ENCODE assay signal across 16 cellular contexts in genomic region chr20:63260943-63261807, GRCh38. TPM values are rescaled to one million over a fixed set of nuclear protein-coding genes. Genes with fewer than 3 reads are reported as not detected.
DNase-seq lines count a peak whose midpoint lies in the region; ATAC-seq and TF ChIP-seq lines count a peak whose summit lies in the region.
"Had no signal": no experiment of that assay in that cellular context is flagged by ENCODE, and none has a peak within 500 bp of the region (broad histone marks: within the 10 kb centered on the region; RNA-seq: fewer than 3 reads in every experiment).

No MANE protein-coding gene starts in this region.

- H3K27me3 ChIP-seq in NT2/D1 (ENCODE audit: insufficient read depth, insufficient read length) = peaks cover 9% of the 10 kb centered on the region
- H3K27me3 ChIP-seq: ascending aorta had no signal

- CTCF ChIA-PET in OCI-LY7 (lab: Charles Lee; ENCODE audit: unreplicated experiment) = no interaction called here

- POLR2A ChIA-PET in OCI-LY7 (lab: Charles Lee) = no interaction called here

- H3K4me3 Mint-ChIP-seq in glutamatergic neuron (ENCODE audit: unreplicated experiment) = peak overlapping the region; percentile 74
- H3K4me3 Mint-ChIP-seq in type B pancreatic cell = peak overlapping the region; percentile 57
- H3K4me3 Mint-ChIP-seq: natural killer cell treated with Interleukin-12 subunit alpha and Interleukin-12 subunit beta and Interleukin-15 and Interleukin-18, amount 100 ng/mL, for 72 hours had no signal

- no peak for ATAC-seq in HG02759 (IDR thresholded peaks at IDR 0.05; ENCODE audit: unreplicated experiment)
- ATAC-seq: Right ventricle myocardium inferior had no signal

- H4K20me1 ChIP-seq in OCI-LY7 (ENCODE audit: insufficient read depth, low read length) = no peaks in the 10 kb centered on the region

- TF ChIP-seq CTCF in glutamatergic neuron (IDR thresholded peaks at IDR 0.05; ENCODE audit: partially characterized antibody, unreplicated experiment) (no peak), type B pancreatic cell (conservative IDR thresholded peaks at IDR 0.05) (no peak), OCI-LY7 (conservative IDR thresholded peaks at IDR 0.05; ENCODE audit: low read length) (no peak)

- no peaks in the 10 kb centered on the region for H3K79me2 ChIP-seq in OCI-LY7 (ENCODE audit: insufficient read depth, low read depth, low read length)

- H3K27ac Mint-ChIP-seq in glutamatergic neuron (ENCODE audit: unreplicated experiment) = peak overlapping the region; percentile 71
- H3K27ac Mint-ChIP-seq in type B pancreatic cell = peak overlapping the region; percentile 41
- H3K27ac Mint-ChIP-seq: natural killer cell treated with Interleukin-12 subunit alpha and Interleukin-12 subunit beta and Interleukin-15 and Interleukin-18, amount 100 ng/mL, for 72 hours had no signal

- no TSS peak for BruUV-seq in OCI-LY7 (replicated peaks; lab: Mats Ljungman, UMichigan)

- H3K36me3 ChIP-seq in NT2/D1 (ENCODE audit: insufficient read depth, insufficient read length, low read length) (peaks cover 1% of the 10 kb centered on the region), OCI-LY7 (ENCODE audit: insufficient read depth, low read length) (no peaks in the 10 kb centered on the region)
- H3K36me3 ChIP-seq: ascending aorta had no signal

- H3K4me1 Mint-ChIP-seq in glutamatergic neuron (ENCODE audit: low read depth, unreplicated experiment) = peaks cover 31% of the 10 kb centered on the region
- H3K4me1 Mint-ChIP-seq in type B pancreatic cell (ENCODE audit: unreplicated experiment) = peaks cover 18% of the 10 kb centered on the region

- H3K4me3 ChIP-seq in NT2/D1 (ENCODE audit: insufficient read length, low read depth) (no peak overlapping the region), OCI-LY7 (ENCODE audit: low read depth, low read length, poor library complexity, severe bottlenecking) (no peak overlapping the region)
- H3K4me3 ChIP-seq: ascending aorta had no signal

- H3K4me1 ChIP-seq in NT2/D1 (ENCODE audit: insufficient read depth, insufficient read length) = peaks cover 34% of the 10 kb centered on the region
- H3K4me1 ChIP-seq in OCI-LY7 (ENCODE audit: insufficient read depth, low read length, poor library complexity, severe bottlenecking) = no peaks in the 10 kb centered on the region
- H3K4me1 ChIP-seq: ascending aorta had no signal

- peak overlapping the region; percentile 43 for H3K9ac ChIP-seq in NT2/D1 (ENCODE audit: insufficient read length, low read depth)

- no peak overlapping the region for H3K27ac ChIP-seq in OCI-LY7 (ENCODE audit: low read depth, low read length, poor library complexity, severe bottlenecking)
- H3K27ac ChIP-seq: ascending aorta had no signal

- H3K36me3 Mint-ChIP-seq in glutamatergic neuron (ENCODE audit: unreplicated experiment) = peaks cover 11% of the 10 kb centered on the region
- no peaks in the 10 kb centered on the region for H3K36me3 Mint-ChIP-seq in type B pancreatic cell
- H3K36me3 Mint-ChIP-seq: natural killer cell treated with Interleukin-12 subunit alpha and Interleukin-12 subunit beta and Interleukin-15 and Interleukin-18, amount 100 ng/mL, for 72 hours had no signal

- no peaks in the 10 kb centered on the region for H3K9me2 ChIP-seq in OCI-LY7 (ENCODE audit: insufficient read depth, low read length)

- H3K4me2 ChIP-seq in OCI-LY7 (ENCODE audit: low read length) = no peak overlapping the region

- H3K27me3 Mint-ChIP-seq in glutamatergic neuron (ENCODE audit: unreplicated experiment) (peaks cover 4% of the 10 kb centered on the region), type B pancreatic cell (peaks cover 4% of the 10 kb centered on the region)

- no peaks in the 10 kb centered on the region for H3K9me3 ChIP-seq in NT2/D1 (ENCODE audit: insufficient read depth, low read length)
- no peaks in the 10 kb centered on the region for H3K9me3 ChIP-seq in OCI-LY7 (ENCODE audit: low read length)
- H3K9me3 ChIP-seq: ascending aorta had no signal

- intact Hi-C loops in OCI-LY7 (cut with micrococcal nuclease; ENCODE audit: unreplicated experiment) = no loop called here

- H3K9me3 Mint-ChIP-seq in glutamatergic neuron (ENCODE audit: unreplicated experiment) (peaks cover 5% of the 10 kb centered on the region), type B pancreatic cell (no peaks in the 10 kb centered on the region)
- H3K9me3 Mint-ChIP-seq: natural killer cell treated with Interleukin-12 subunit alpha and Interleukin-12 subunit beta and Interleukin-15 and Interleukin-18, amount 100 ng/mL, for 72 hours had no signal

- DNase-seq in NT2/D1 (ENCODE audit: low read depth, low spot score) = no peak
- peak; percentile 63 for DNase-seq in glutamatergic neuron
- DNase-seq in type B pancreatic cell (ENCODE audit: extremely low spot score, unreplicated experiment) = no peak
- DNase-seq in OCI-LY7 (ENCODE audit: low spot score) = no peak
- DNase-seq: activated CD4-positive, alpha-beta T cell treated with anti-CD3 and anti-CD28 coated beads for 4 hours; activated CD8-positive, alpha-beta memory T cell treated with anti-CD3 and anti-CD28 coated beads, Interleukin-2, amount 50 U/mL, for 4 hours; H7; KG1; NCI-H1930; NCI-H524 had no signal

- H2AFZ ChIP-seq in OCI-LY7 (ENCODE audit: low read length) = no peak overlapping the region

RNA-seq across cellular contexts. Expression of gene NKAIN4, which starts 6.9 kb away (rescaled TPM):
- total RNA-seq in glutamatergic neuron (ENCODE audit: unreplicated experiment) (183 TPM), type B pancreatic cell (ENCODE audit: low replicate concordance) (6.5 and 10.2 TPM in 2 replicates), OCI-LY7 (2022) (not detected in 2 replicates)
- total RNA-seq in OCI-LY7 (2014; rRNA removed; shearing (Covaris generic)) = not detected in 2 replicates
- total RNA-seq: ascending aorta; natural killer cell treated with Interleukin-12 subunit alpha and Interleukin-12 subunit beta and Interleukin-15 and Interleukin-18, amount 100 ng/mL, for 72 hours; Right ventricle myocardium inferior had no signal

RNA-seq across cellular contexts. Expression of gene ARFGAP1, which starts 11.4 kb away (rescaled TPM):
- total RNA-seq in glutamatergic neuron (ENCODE audit: unreplicated experiment) (93.6 TPM), type B pancreatic cell (ENCODE audit: low replicate concordance) (132 and 141 TPM in 2 replicates), OCI-LY7 (2022) (105 and 116 TPM in 2 replicates)
- total RNA-seq in OCI-LY7 (2014; rRNA removed; shearing (Covaris generic)) = 50.4 and 57.9 TPM in 2 replicates

RNA-seq across cellular contexts. Expression of gene BIRC7, which starts 25.5 kb away (rescaled TPM):
- total RNA-seq in glutamatergic neuron (ENCODE audit: unreplicated experiment) (not detected), type B pancreatic cell (ENCODE audit: low replicate concordance) (1.2 TPM in 1 of 2 replicates, not detected in the other), OCI-LY7 (2022) (0.39 and 0.42 TPM in 2 replicates)
- not detected in 2 replicates for total RNA-seq in OCI-LY7 (2014; rRNA removed; shearing (Covaris generic))
- total RNA-seq: ascending aorta; cerebellum; H7; natural killer cell treated with Interleukin-12 subunit alpha and Interleukin-12 subunit beta and Interleukin-15 and Interleukin-18, amount 100 ng/mL, for 72 hours; Right ventricle myocardium inferior; temporal lobe had no signal

RNA-seq across cellular contexts. Expression of gene COL20A1, which starts 31.8 kb away (rescaled TPM):
- total RNA-seq in glutamatergic neuron (ENCODE audit: unreplicated experiment) (2.1 TPM), type B pancreatic cell (ENCODE audit: low replicate concordance) (0.36 and 0.43 TPM in 2 replicates), OCI-LY7 (2022) (0.09 and 0.15 TPM in 2 replicates)
- not detected in 2 replicates for total RNA-seq in OCI-LY7 (2014; rRNA removed; shearing (Covaris generic))
- total RNA-seq: ascending aorta; natural killer cell treated with Interleukin-12 subunit alpha and Interleukin-12 subunit beta and Interleukin-15 and Interleukin-18, amount 100 ng/mL, for 72 hours; Right ventricle myocardium inferior had no signal

RNA-seq across cellular contexts. Expression of gene YTHDF1, which starts 45.2 kb away (rescaled TPM):
- 43.3 TPM for total RNA-seq in glutamatergic neuron (ENCODE audit: unreplicated experiment)
- 50.4 and 55.6 TPM in 2 replicates for total RNA-seq in type B pancreatic cell (ENCODE audit: low replicate concordance)
- total RNA-seq in OCI-LY7 (2014; rRNA removed; shearing (Covaris generic)) = 26.7 and 31.3 TPM in 2 replicates
- 42.3 and 42.7 TPM in 2 replicates for total RNA-seq in OCI-LY7 (2022)

Comparison
In these comparisons a context has a peak if more than half of its experiments do, and no peak if none do; other contexts are left out.
1. RNA of gene NKAIN4, which starts 6.9 kb away (total RNA-seq): 183 TPM in glutamatergic neuron (single experiment); 6.5 to 10.2 TPM in type B pancreatic cell and not detected in OCI-LY7; every median in the first group is over 10 times any median in the second.